ENCODE assay signal across 10 cellular contexts in genomic region chr17:65557349-65558310, GRCh38. TPM values are rescaled to one million over a fixed set of nuclear protein-coding genes. Genes with fewer than 3 reads are reported as not detected.
DNase-seq lines count a peak whose midpoint lies in the region; TF ChIP-seq lines count a peak whose summit lies in the region.
"Had no signal": no experiment of that assay in that cellular context is flagged by ENCODE, and none has a peak within 500 bp of the region (broad histone marks: within the 10 kb centered on the region; RNA-seq: fewer than 3 reads in every experiment).

No MANE protein-coding gene starts in this region.

- DNase-seq in activated naive CD4-positive, alpha-beta T cell treated with anti-CD3 and anti-CD28 coated beads for 36 hours, result peak; percentile 30
- no peak for DNase-seq in activated naive CD4-positive, alpha-beta T cell treated with anti-CD3 and anti-CD28 coated beads, Interleukin-2, amount 50 U/mL, for 16 hours
- DNase-seq in activated CD4-positive, alpha-beta T cell treated with anti-CD3 and anti-CD28 coated beads, Interleukin-2, amount 50 U/mL, for 1 hour, result peak; percentile 43
- peak; percentile 34 to 41 for DNase-seq in thyroid gland
- no peak for DNase-seq in NCI-H1694 treated with DMSO at 0.1 percent for 48 hours (lab: John Stamatoyannopoulos, UW)
- no peak for DNase-seq in GM13976 (ENCODE audit: low spot score)
- no peak for DNase-seq in coronary artery (ENCODE audit: low spot score)
- DNase-seq: cerebellar nuclear complex, occipital lobe had no signal

- H3K9me3 ChIP-seq in iPS-20b (ENCODE audit: insufficient read depth, low read depth, low read length), result no peaks in the 10 kb centered on the region
- no peaks in the 10 kb centered on the region for H3K9me3 ChIP-seq in thyroid gland

- H3K36me3 ChIP-seq in iPS-20b (ENCODE audit: insufficient read depth, low read depth, low read length) (peaks cover 28% of the 10 kb centered on the region), thyroid gland (no peaks in the 10 kb centered on the region)

- intact Hi-C loops in activated naive CD4-positive, alpha-beta T cell treated with anti-CD3 and anti-CD28 coated beads for 36 hours (cut with micrococcal nuclease), result loop anchor here (2.0 to 5.0 kb wide), 3 partner anchors 139 to 295 kb away; no protein-coding TSS in a partner anchor
- intact Hi-C loops in thyroid gland (cut with DNase I), result loop anchor here (5.0 to 10.0 kb wide), 3 partner anchors 100 to 263 kb away; no protein-coding TSS in a partner anchor

- no peak overlapping the region for H3K4me3 Mint-ChIP-seq in activated naive CD4-positive, alpha-beta T cell treated with anti-CD3 and anti-CD28 coated beads for 36 hours

- peaks cover 32% of the 10 kb centered on the region for H3K4me1 Mint-ChIP-seq in activated naive CD4-positive, alpha-beta T cell treated with anti-CD3 and anti-CD28 coated beads for 36 hours (ENCODE audit: low read depth)

- CTCF ChIA-PET in activated naive CD4-positive, alpha-beta T cell treated with anti-CD3 and anti-CD28 coated beads for 36 hours (lab: Charles Lee), result interaction anchor here (0.6 to 3.1 kb wide), 13 partner anchors 19 to 1170 kb away, joined by 3 to 22 read pairs (median 4); no protein-coding TSS in a partner anchor

- H3K27me3 Mint-ChIP-seq in activated naive CD4-positive, alpha-beta T cell treated with anti-CD3 and anti-CD28 coated beads for 36 hours (ENCODE audit: low read depth), result peaks cover 2% of the 10 kb centered on the region

- no peaks in the 10 kb centered on the region for H3K9me3 Mint-ChIP-seq in activated naive CD4-positive, alpha-beta T cell treated with anti-CD3 and anti-CD28 coated beads for 36 hours

- in situ Hi-C loops in GM13976 (cut with MboI; ENCODE audit: low sequenced_read_pairs, unreplicated experiment), result loop anchor here (5.0 kb wide), 1 partner anchor 260 kb away; no protein-coding TSS in a partner anchor

- H3K36me3 Mint-ChIP-seq in activated naive CD4-positive, alpha-beta T cell treated with anti-CD3 and anti-CD28 coated beads for 36 hours (ENCODE audit: low read depth), result peaks cover 3% of the 10 kb centered on the region

- H3K27ac Mint-ChIP-seq in activated naive CD4-positive, alpha-beta T cell treated with anti-CD3 and anti-CD28 coated beads for 36 hours, result no peak overlapping the region

- peak overlapping the region; percentile 80; the same call in 1 of the 2 replicates for H3K9ac ChIP-seq in iPS-20b (ENCODE audit: low read depth, low read length)

- H3K27ac ChIP-seq in iPS-20b (ENCODE audit: low read length) (no peak overlapping the region), thyroid gland (no peak overlapping the region), coronary artery (peak overlapping the region in 1 of 2 donors; percentile 95)

- TF ChIP-seq CTCF in thyroid gland (IDR thresholded peaks at IDR 0.05), result no peak
- TF ChIP-seq CTCF in GM13976 (IDR thresholded peaks at IDR 0.05; ENCODE audit: borderline replicate concordance, control extremely low read depth, extremely low read depth, insufficient read depth, missing control alignments), result no peak
- TF ChIP-seq CTCF in coronary artery (IDR thresholded peaks at IDR 0.05), result no peak

- H3K4me1 ChIP-seq in iPS-20b (ENCODE audit: insufficient read depth, low read length) (peaks cover 36% of the 10 kb centered on the region), thyroid gland (peaks cover 6 to 22% of the 10 kb centered on the region in 2 donors)

- TF ChIP-seq POLR2A in thyroid gland (IDR thresholded peaks at IDR 0.05), result no peak

- H3K27me3 ChIP-seq in iPS-20b (ENCODE audit: insufficient read depth, low read length) (peaks cover 14% of the 10 kb centered on the region; the same call in 1 of the 2 replicates), thyroid gland (no peaks in the 10 kb centered on the region)

- H3K4me3 ChIP-seq in iPS-20b (ENCODE audit: low read length), result peak overlapping the region; percentile 92
- peak overlapping the region in 1 of 3 donors; percentile 1 for H3K4me3 ChIP-seq in thyroid gland (replicated peaks in 1 of 3)
- H3K4me3 ChIP-seq in coronary artery, result no peak overlapping the region

- 77 to 80% methylated on average over 21 of the region's 21 CpGs for WGBS in thyroid gland, 2 donors

RNA-seq across cellular contexts. Expression of gene AXIN2, which starts 3.8 kb away (rescaled TPM):
- total RNA-seq in activated naive CD4-positive, alpha-beta T cell treated with anti-CD3 and anti-CD28 coated beads for 36 hours, result 1 to 10 TPM; 2.3 to 2.5 TPM
- total RNA-seq in thyroid gland, result 10 to 100 TPM; 23.9 to 54.3 (median 42.8) TPM

Comparison
In these comparisons a context has a peak if more than half of its experiments do, and no peak if none do; other contexts are left out.
1. DNase-seq: peak in activated naive CD4-positive, alpha-beta T cell treated with anti-CD3 and anti-CD28 coated beads for 36 hours (single experiment), activated CD4-positive, alpha-beta T cell treated with anti-CD3 and anti-CD28 coated beads, Interleukin-2, amount 50 U/mL, for 1 hour (single experiment) and thyroid gland (2 of 2); none in activated naive CD4-positive, alpha-beta T cell treated with anti-CD3 and anti-CD28 coated beads, Interleukin-2, amount 50 U/mL, for 16 hours (single experiment), NCI-H1694 treated with DMSO at 0.1 percent for 48 hours (single experiment), GM13976 (single experiment) and coronary artery (single experiment).
2. RNA of gene AXIN2, which starts 3.8 kb away (total RNA-seq): 23.9 to 54.3 TPM in thyroid gland; 2.3 to 2.5 TPM in activated naive CD4-positive, alpha-beta T cell treated with anti-CD3 and anti-CD28 coated beads for 36 hours; every median in the first group is over 4 times any median in the second.